ENCODE assay signal across 25 cellular contexts in genomic region chr4:8384397-8385060, GRCh38. TPM values are rescaled to one million over a fixed set of nuclear protein-coding genes. Genes with fewer than 3 reads are reported as not detected.
DNase-seq lines count a peak whose midpoint lies in the region; ATAC-seq, FAIRE-seq and TF ChIP-seq lines count a peak whose summit lies in the region.
"Had no signal": no experiment of that assay in that cellular context is flagged by ENCODE, and none has a peak within 500 bp of the region (broad histone marks: within the 10 kb centered on the region; RNA-seq: fewer than 3 reads in every experiment).

No MANE protein-coding gene starts in this region.

- no peak overlapping the region for H2AFZ ChIP-seq in K562 (ENCODE audit: low read depth, low read length)
- H2AFZ ChIP-seq in mesenchymal stem cell (ENCODE audit: low read depth, low read length) = no peak overlapping the region
- no peak overlapping the region for H2AFZ ChIP-seq in smooth muscle cell (ENCODE audit: low read depth)

- H3K23ac ChIP-seq in mesenchymal stem cell (ENCODE audit: low read length in 2 of 2) = no peak overlapping the region

- no peak overlapping the region for H2BK120ac ChIP-seq in mesenchymal stem cell (ENCODE audit: low read depth, low read length)

- H4K8ac ChIP-seq in mesenchymal stem cell (ENCODE audit: low read length) = peak overlapping the region; percentile 36

- ATAC-seq in K562 (no peak), GM21529 (IDR thresholded peaks at IDR 0.05; ENCODE audit: unreplicated experiment) (no peak)

- H3K79me2 ChIP-seq in K562 (ENCODE audit: control insufficient read depth, insufficient read depth, low read length) = no peaks in the 10 kb centered on the region
- no peaks in the 10 kb centered on the region for H3K79me2 ChIP-seq in smooth muscle cell (ENCODE audit: low read depth)

- peak overlapping the region in 1 of 2 experiments; percentile 48 for H3K18ac ChIP-seq in mesenchymal stem cell (ENCODE audit: low read depth in 1 of 2, low read length in 2 of 2)

- no peak for TF ChIP-seq RAD21 in K562 (CRISPR knock-in tag; conservative IDR thresholded peaks at IDR 0.05 in 1 of 2, IDR thresholded peaks at IDR 0.05 in 1 of 2)

- no peak for TF ChIP-seq EP300 in K562 (IDR thresholded peaks at IDR 0.05; ENCODE audit: low read length)

- FAIRE-seq in K562 (lab: Jason Lieb, UNC) = no peak
- FAIRE-seq: astrocyte, G401.6 had no signal

- H3K27ac ChIP-seq in K562 (ENCODE audit: extremely low read depth, low read depth, low read length) (no peak overlapping the region), mesenchymal stem cell (ENCODE audit: low read length, poor library complexity, severe bottlenecking) (no peak overlapping the region), smooth muscle cell (ENCODE audit: low read depth) (peak overlapping the region; percentile 59), WERI-Rb-1 (no peak overlapping the region)
- H3K27ac ChIP-seq: testis had no signal

- POLR2A ChIA-PET in K562 (lab: Yijun Ruan, JAX) = interaction anchor here (0.6 kb wide), 1 partner anchor 166 kb away, joined by 3 read pairs; no protein-coding TSS in a partner anchor

- H3K4ac ChIP-seq in mesenchymal stem cell (ENCODE audit: low read depth in 1 of 2, low read length in 2 of 2) = peak overlapping the region; percentile 14 to 21

- 67% methylated on average over 21 of the region's 26 CpGs for WGBS in K562 (ENCODE audit: insufficient coverage, low coverage, missing lambda C conversion rate)
- WGBS in mesenchymal stem cell = 95% methylated on average over 26 of the region's 26 CpGs
- WGBS in smooth muscle cell (ENCODE audit: low lambda C conversion rate) = 92% methylated on average over 26 of the region's 26 CpGs

- peak overlapping the region in 1 of 2 experiments; percentile 26 for H3K14ac ChIP-seq in mesenchymal stem cell (ENCODE audit: low read length in 2 of 2)

- no peak overlapping the region for H4K91ac ChIP-seq in mesenchymal stem cell (ENCODE audit: low read length)

- no peaks in the 10 kb centered on the region for H3F3A ChIP-seq in smooth muscle cell (ENCODE audit: low read depth)

- H2AK5ac ChIP-seq in mesenchymal stem cell (ENCODE audit: low read length, severe bottlenecking) = no peak overlapping the region

- H3K4me2 ChIP-seq in K562 (ENCODE audit: insufficient read depth, low read length) (no peak overlapping the region), mesenchymal stem cell (ENCODE audit: low read length, poor library complexity, severe bottlenecking) (no peak overlapping the region), smooth muscle cell (no peak overlapping the region)

- no peak overlapping the region for H2BK5ac ChIP-seq in mesenchymal stem cell (ENCODE audit: low read depth, low read length, poor library complexity, severe bottlenecking)

- H3K9ac ChIP-seq in K562 (ENCODE audit: insufficient read depth in 1 of 2, low read depth in 2 of 2, low read length in 2 of 2) (no peak overlapping the region), mesenchymal stem cell (ENCODE audit: low read length) (no peak overlapping the region), smooth muscle cell (ENCODE audit: low read depth) (no peak overlapping the region)

- H3K4me3 ChIP-seq in K562 (no peak overlapping the region), mesenchymal stem cell (ENCODE audit: insufficient read depth in 1 of 2, low read depth in 1 of 2, low read length in 2 of 2) (no peak overlapping the region), smooth muscle cell (no peak overlapping the region), WERI-Rb-1 (ENCODE audit: low read depth, low read length) (no peak overlapping the region)
- H3K4me3 ChIP-seq: mucosa of descending colon, sigmoid colon, testis had no signal

- intact Hi-C loops in K562 (cut with micrococcal nuclease) = no loop called here

- TF ChIP-seq CTCF in K562 (IDR thresholded peaks at IDR 0.05 in 2 of 3, conservative IDR thresholded peaks at IDR 0.05 in 1 of 3; ENCODE audit: insufficient read depth in 2 of 3, low read depth in 1 of 3, low read length in 3 of 3) (no peak), smooth muscle cell (IDR thresholded peaks at IDR 0.05; ENCODE audit: borderline replicate concordance, insufficient read depth, poor library complexity, severe bottlenecking) (no peak), WERI-Rb-1 (IDR thresholded peaks at IDR 0.05; ENCODE audit: low read depth, low read length) (no peak)

- peaks cover 0 to 36% of the 10 kb centered on the region in 2 experiments; a peak in 2 of 5 replicates for H3K4me1 ChIP-seq in K562 (replicated peaks in 1 of 2; ENCODE audit: control insufficient read depth in 2 of 2, insufficient read depth in 2 of 2, low read length in 2 of 2)
- H3K4me1 ChIP-seq in mesenchymal stem cell (ENCODE audit: control insufficient read depth, insufficient read depth, low read depth, low read length) = peaks cover 35% of the 10 kb centered on the region
- peaks cover 2% of the 10 kb centered on the region for H3K4me1 ChIP-seq in smooth muscle cell (ENCODE audit: low read depth)
- H3K4me1 ChIP-seq: BE2C had no signal

- H3K27me3 ChIP-seq in K562 (ENCODE audit: control insufficient read depth in 2 of 2, insufficient read depth in 2 of 2, low read length in 2 of 2) = peaks cover 0 to 11% of the 10 kb centered on the region in 2 experiments; a peak in 1 of 5 replicates
- H3K27me3 ChIP-seq in mesenchymal stem cell (ENCODE audit: control insufficient read depth in 1 of 2, insufficient read depth in 1 of 2, low read length in 2 of 2) = no peaks in the 10 kb centered on the region
- H3K27me3 ChIP-seq in smooth muscle cell (ENCODE audit: low read depth) = no peaks in the 10 kb centered on the region
- no peaks in the 10 kb centered on the region for H3K27me3 ChIP-seq in WERI-Rb-1 (ENCODE audit: insufficient read depth, low read depth, severe bottlenecking)
- H3K27me3 ChIP-seq: BE2C, sigmoid colon, testis had no signal

- H3K9me1 ChIP-seq in K562 (ENCODE audit: control insufficient read depth, insufficient read depth, low read length) = peaks cover 5% of the 10 kb centered on the region

- no peak for TF ChIP-seq POLR2A in K562 (conservative IDR thresholded peaks at IDR 0.05)

- peak overlapping the region; percentile 23 to 56 for H2BK12ac ChIP-seq in mesenchymal stem cell (ENCODE audit: low read length in 2 of 2)

- no peaks in the 10 kb centered on the region for H3K9me3 ChIP-seq in K562 (replicated peaks; ENCODE audit: control insufficient read depth, insufficient read depth, low read depth, low read length)
- no peaks in the 10 kb centered on the region for H3K9me3 ChIP-seq in mesenchymal stem cell (ENCODE audit: control insufficient read depth, low read length)
- no peaks in the 10 kb centered on the region for H3K9me3 ChIP-seq in smooth muscle cell (replicated peaks; ENCODE audit: low read depth)
- H3K9me3 ChIP-seq in WERI-Rb-1 (ENCODE audit: severe bottlenecking) = no peaks in the 10 kb centered on the region
- H3K9me3 ChIP-seq: BE2C, mucosa of descending colon, sigmoid colon, testis had no signal

- H3K36me3 ChIP-seq in K562 (ENCODE audit: control insufficient read depth, insufficient read depth, low read length) (no peaks in the 10 kb centered on the region), mesenchymal stem cell (ENCODE audit: control insufficient read depth in 1 of 2, insufficient read depth in 2 of 2, low read depth in 1 of 2, low read length in 2 of 2) (peaks cover 56% of the 10 kb centered on the region in 2 experiments), smooth muscle cell (ENCODE audit: low read depth) (no peaks in the 10 kb centered on the region), WERI-Rb-1 (peaks cover 2% of the 10 kb centered on the region; the same call in 1 of the 2 replicates)
- H3K36me3 ChIP-seq: BE2C had no signal

- in situ Hi-C loops in K562 (cut with MboI) = no loop called here

- peak; percentile 34 for DNase-seq in ELF-1 (ENCODE audit: low read depth, low spot score)
- no peak for DNase-seq in K562 (ENCODE audit: extremely low read depth in 1 of 4, low spot score in 3 of 4)
- no peak for DNase-seq in mesenchymal stem cell
- DNase-seq in smooth muscle cell (lab: John Stamatoyannopoulos, UW; ENCODE audit: unreplicated experiment) = no peak
- DNase-seq in iPS-NIHi11 (ENCODE audit: low spot score) = no peak
- DNase-seq in WERI-Rb-1 = no peak
- DNase-seq: activated CD4-positive, alpha-beta T cell treated with anti-CD3 and anti-CD28 coated beads for 48 hours; activated gamma-delta T cell treated with Interleukin-2 at 50 U/mL for 16 hours; activated T-cell treated with anti-CD3 and anti-CD28 coated beads, Interleukin-2, amount 50 U/mL, for 24 hours; BE2C; caudate nucleus; H7; hypothalamus; NCI-H1105; NCI-H2029; NCI-H226; NCI-H748 treated with DMSO at 0.1 percent for 48 hours; SHP77; sigmoid colon; stimulated activated naive CD4-positive, alpha-beta T cell treated with Interleukin-2 at 50 U/mL for 16 hours had no signal

- H4K20me1 ChIP-seq in K562 (replicated peaks; ENCODE audit: control insufficient read depth, insufficient read depth, low read length) (peaks cover 4% of the 10 kb centered on the region; the same call in 1 of the 2 replicates), smooth muscle cell (ENCODE audit: low read depth) (peaks cover 27% of the 10 kb centered on the region)

- no peaks in the 10 kb centered on the region for H3K79me1 ChIP-seq in mesenchymal stem cell (replicated peaks; ENCODE audit: low read length, poor library complexity, severe bottlenecking)

- CTCF ChIA-PET in K562 (lab: Yijun Ruan, JAX; ENCODE audit: low intra/inter-chr PET ratio) = no interaction called here

- peak overlapping the region; percentile 70 for H2BK15ac ChIP-seq in mesenchymal stem cell (ENCODE audit: low read depth, poor library complexity, severe bottlenecking)

- no TSS peak for BruUV-seq in K562 (replicated peaks; lab: Mats Ljungman, UMichigan)

RNA-seq across cellular contexts. Expression of gene ACOX3, which starts 56.0 kb away (rescaled TPM):
- 8.4 and 18.6 TPM in 2 replicates for total RNA-seq in K562 (2011; cell fraction: chromatin; rRNA removed; ENCODE audit: low replicate concordance)
- total RNA-seq in K562 (2011; cell fraction: nucleolus; rRNA removed) = 5.9 and 8.7 TPM in 2 replicates
- 5.9 and 9.8 TPM in 2 replicates for total RNA-seq in K562 (2011; cell fraction: nucleoplasm; rRNA removed)
- total RNA-seq in K562 (2014; rRNA removed) (4.9 and 5.1 TPM in 2 replicates), K562 (2014; rRNA removed; fragmentation: Illumina TruSeq; extraction: Trizol) (3.7 and 3.8 TPM in 2 replicates), K562 (2015; rRNA removed; fragmentation: Illumina TruSeq; extraction: Trizol) (3.8 and 4.6 TPM in 2 replicates), K562 (2021) (5.9 and 7.3 TPM in 2 replicates), smooth muscle cell (25.0 and 25.9 TPM in 2 replicates)
- polyA plus RNA-seq in K562 (2011; rRNA removed) (2.3 and 2.9 TPM in 2 replicates), K562 (2014; fragmentation: Illumina TruSeq; extraction: Trizol) (4.0 and 4.4 TPM in 2 replicates), K562 (2014; fragmentation: Nextera tagmentation; extraction: Ambion mirVana) (1 to 10 TPM in 1 of 2 experiments, under 1 TPM in 1; 0.68 to 1.0 TPM), K562 (2014; rRNA removed) (3.0 and 4.9 TPM in 2 replicates), smooth muscle cell (23.9 and 27.9 TPM in 2 replicates)
- polyA plus RNA-seq in K562 (2011; cell fraction: cytosol; rRNA removed) = 2.6 and 3.3 TPM in 2 replicates
- polyA plus RNA-seq in K562 (2011; cell fraction: nucleus; rRNA removed) = 6.1 and 6.5 TPM in 2 replicates
- polyA plus RNA-seq in K562 (2012) = 5.1 and 9.2 TPM in 2 replicates
- polyA minus RNA-seq in K562 (2011; rRNA and poly(A)+ RNA removed) = 3.9 and 5.0 TPM in 2 replicates
- polyA minus RNA-seq in K562 (2011; cell fraction: cytosol; rRNA and poly(A)+ RNA removed) = 1.5 and 4.6 TPM in 2 replicates
- 3.5 and 4.8 TPM in 2 replicates for polyA minus RNA-seq in K562 (2011; cell fraction: nucleus; rRNA and poly(A)+ RNA removed)
- polyA plus RNA-seq in mesenchymal stem cell (2013, experiment 1 of 2) = 10.4 TPM
- 12.2 TPM for polyA plus RNA-seq in mesenchymal stem cell (2013, experiment 2 of 2)

RNA-seq across cellular contexts. Expression of gene TRMT44, which starts 56.0 kb away (rescaled TPM):
- total RNA-seq in K562 (2011; cell fraction: chromatin; rRNA removed; ENCODE audit: low replicate concordance) = 60.3 and 88.6 TPM in 2 replicates
- total RNA-seq in K562 (2011; cell fraction: nucleolus; rRNA removed) = 53.0 and 57.5 TPM in 2 replicates
- total RNA-seq in K562 (2011; cell fraction: nucleoplasm; rRNA removed) = 31.6 and 38.6 TPM in 2 replicates
- total RNA-seq in K562 (2014; rRNA removed) (14.1 and 15.6 TPM in 2 replicates), K562 (2014; rRNA removed; fragmentation: Illumina TruSeq; extraction: Trizol) (8.6 and 10.0 TPM in 2 replicates), K562 (2015; rRNA removed; fragmentation: Illumina TruSeq; extraction: Trizol) (10.2 and 10.3 TPM in 2 replicates), K562 (2021) (17.3 and 18.6 TPM in 2 replicates), smooth muscle cell (16.6 and 18.7 TPM in 2 replicates)
- polyA plus RNA-seq in K562 (2011; rRNA removed) (8.9 and 9.6 TPM in 2 replicates), K562 (2014; fragmentation: Illumina TruSeq; extraction: Trizol) (7.8 and 8.7 TPM in 2 replicates), K562 (2014; fragmentation: Nextera tagmentation; extraction: Ambion mirVana) (1 to 10 TPM; 1.2 to 2.1 TPM), K562 (2014; rRNA removed) (12.5 and 13.2 TPM in 2 replicates), smooth muscle cell (5.0 and 8.4 TPM in 2 replicates)
- polyA plus RNA-seq in K562 (2011; cell fraction: cytosol; rRNA removed) = 5.5 and 9.9 TPM in 2 replicates
- polyA plus RNA-seq in K562 (2011; cell fraction: nucleus; rRNA removed) = 32.2 and 44.8 TPM in 2 replicates
- 8.3 and 13.2 TPM in 2 replicates for polyA plus RNA-seq in K562 (2012)
- polyA minus RNA-seq in K562 (2011; rRNA and poly(A)+ RNA removed) = 14.7 and 16.1 TPM in 2 replicates
- polyA minus RNA-seq in K562 (2011; cell fraction: cytosol; rRNA and poly(A)+ RNA removed) = 6.1 and 11.1 TPM in 2 replicates
- 35.5 and 48.8 TPM in 2 replicates for polyA minus RNA-seq in K562 (2011; cell fraction: nucleus; rRNA and poly(A)+ RNA removed)
- polyA plus RNA-seq in mesenchymal stem cell (2013, experiment 1 of 2) = 3.7 TPM
- 3.6 TPM for polyA plus RNA-seq in mesenchymal stem cell (2013, experiment 2 of 2)
